Comparison of ENCODE assay signal across 12 cellular contexts in genomic region chr11:66674964-66675602, GRCh38. TPM values are rescaled to one million over a fixed set of nuclear protein-coding genes. Genes with fewer than 3 reads are reported as not detected.
DNase-seq lines count a peak whose midpoint lies in the region; ATAC-seq and TF ChIP-seq lines count a peak whose summit lies in the region.
"Had no signal": no experiment of that assay in that cellular context is flagged by ENCODE, and none has a peak within 500 bp of the region (broad histone marks: within the 10 kb centered on the region; RNA-seq: fewer than 3 reads in every experiment).

No MANE protein-coding gene starts in this region.

- H3K4me3 ChIP-seq in ACC112 (ENCODE audit: low read depth, low read length) (peak overlapping the region; percentile 96), PC-9 (no peak overlapping the region), liver (ENCODE audit: low read depth in 1 of 3, low read length in 3 of 3) (no peak overlapping the region), esophagus squamous epithelium (no peak overlapping the region)
- H3K4me3 ChIP-seq: upper lobe of left lung had no signal

- H3F3A ChIP-seq in PC-9 (ENCODE audit: insufficient read depth, low read depth): peaks cover 32% of the 10 kb centered on the region

- H3K9me3 ChIP-seq in PC-9 (ENCODE audit: insufficient read depth, low read depth): no peaks in the 10 kb centered on the region
- no peaks in the 10 kb centered on the region for H3K9me3 ChIP-seq in liver (ENCODE audit: control insufficient read depth in 4 of 4, low read length in 3 of 4)
- no peaks in the 10 kb centered on the region for H3K9me3 ChIP-seq in esophagus squamous epithelium
- H3K9me3 ChIP-seq: upper lobe of left lung had no signal

- H3K9ac ChIP-seq in liver (ENCODE audit: low read depth in 1 of 2, low read length in 2 of 2): no peak overlapping the region

- intact Hi-C loops in PC-9 (cut with micrococcal nuclease; ENCODE audit: unreplicated experiment) (no loop called here), esophagus squamous epithelium (cut with DNase I) (loop anchor here (5.0 kb wide), 2 partner anchors 58 to 93 kb away; partner anchors contain the start of gene RBM14)

- H3K4me2 ChIP-seq in PC-9: peak overlapping the region; percentile 99

- DNase-seq in DMS79 treated with DMSO at 0.1 percent for 48 hours (lab: John Stamatoyannopoulos, UW) (peak; percentile 69), PC-9 (no peak), SW 1271 (lab: John Stamatoyannopoulos, UW) (no peak), NCI-H1048 (lab: John Stamatoyannopoulos, UW) (no peak), esophagus squamous epithelium (lab: John Stamatoyannopoulos, UW) (no peak)
- DNase-seq: cerebellar nuclear complex, foreskin keratinocyte, left colon, upper lobe of left lung had no signal

- H3K27me3 ChIP-seq in ACC112 (ENCODE audit: insufficient read depth, low read length) (no peaks in the 10 kb centered on the region), PC-9 (ENCODE audit: insufficient read depth, low read depth) (no peaks in the 10 kb centered on the region), liver (ENCODE audit: control insufficient read depth in 4 of 4, insufficient read depth in 4 of 4, low read length in 3 of 4) (no peaks in the 10 kb centered on the region), esophagus squamous epithelium (no peaks in the 10 kb centered on the region)
- H3K27me3 ChIP-seq: foreskin keratinocyte, upper lobe of left lung had no signal

- TF ChIP-seq CTCF in PC-9 (conservative IDR thresholded peaks at IDR 0.05) (no peak), liver (IDR thresholded peaks at IDR 0.05; ENCODE audit: low read depth, low read length, missing input control) (no peak), esophagus squamous epithelium (IDR thresholded peaks at IDR 0.05) (no peak)

- H4K20me1 ChIP-seq in PC-9 (ENCODE audit: insufficient read depth): peaks cover 10% of the 10 kb centered on the region; the same call in 1 of the 2 replicates

- no peak for TF ChIP-seq RAD21 in liver (IDR thresholded peaks at IDR 0.05)

- POLR2A ChIA-PET in PC-9 (lab: Charles Lee; ENCODE audit: unreplicated experiment): no interaction called here

- no peak overlapping the region for H2AFZ ChIP-seq in ACC112 (ENCODE audit: low read length, unreplicated experiment)
- H2AFZ ChIP-seq in PC-9: no peak overlapping the region

- no TSS peak for BruUV-seq in PC-9 (replicated peaks; lab: Mats Ljungman, UMichigan)

- H3K9me2 ChIP-seq in PC-9 (ENCODE audit: insufficient read depth): no peaks in the 10 kb centered on the region

- WGBS in liver: 91% methylated on average over 2 of the region's 2 CpGs
- 80 to 87% methylated on average over 2 of the region's 2 CpGs for WGBS in esophagus squamous epithelium, 2 donors

- no peak for ATAC-seq in HG03108 (IDR thresholded peaks at IDR 0.05; ENCODE audit: unreplicated experiment)
- ATAC-seq: foreskin keratinocyte, left colon had no signal

- H3K27ac ChIP-seq in ACC112 (ENCODE audit: low read depth, low read length) (no peak overlapping the region), PC-9 (no peak overlapping the region), liver (ENCODE audit: low read depth in 1 of 2, low read length in 2 of 2) (no peak overlapping the region), esophagus squamous epithelium (no peak overlapping the region)
- H3K27ac ChIP-seq: foreskin keratinocyte, upper lobe of left lung had no signal

- H3K79me2 ChIP-seq in ACC112 (ENCODE audit: control insufficient read depth, insufficient read depth, low read length, unreplicated experiment): peaks cover 26% of the 10 kb centered on the region
- peaks cover 51% of the 10 kb centered on the region for H3K79me2 ChIP-seq in PC-9 (ENCODE audit: low read depth)

- peaks cover 22% of the 10 kb centered on the region for H3K36me3 ChIP-seq in ACC112 (ENCODE audit: insufficient read depth, low read length)
- H3K36me3 ChIP-seq in PC-9 (ENCODE audit: low read depth): peaks cover 15% of the 10 kb centered on the region; the same call in 1 of the 2 replicates
- H3K36me3 ChIP-seq in liver (ENCODE audit: control insufficient read depth in 4 of 4, insufficient read depth in 3 of 4, low read depth in 1 of 4, low read length in 3 of 4): peaks cover 0 to 6% (median 1%) of the 10 kb centered on the region in 4 donors
- peaks cover 0 to 11% (median 0%) of the 10 kb centered on the region in 3 donors for H3K36me3 ChIP-seq in esophagus squamous epithelium

- peaks cover 18% of the 10 kb centered on the region for H3K4me1 ChIP-seq in ACC112 (ENCODE audit: control insufficient read depth, insufficient read depth, low read length, unreplicated experiment)
- H3K4me1 ChIP-seq in PC-9 (replicated peaks; ENCODE audit: insufficient read depth): peaks cover 23% of the 10 kb centered on the region
- H3K4me1 ChIP-seq in liver (ENCODE audit: control insufficient read depth in 4 of 4, insufficient read depth in 4 of 4, low read length in 3 of 4): peaks cover 2 to 33% (median 28%) of the 10 kb centered on the region in 4 donors
- peaks cover 5 to 80% (median 35%) of the 10 kb centered on the region in 3 donors for H3K4me1 ChIP-seq in esophagus squamous epithelium

- CTCF ChIA-PET in PC-9 (lab: Charles Lee): no interaction called here

- TF ChIP-seq POLR2A in esophagus squamous epithelium (IDR thresholded peaks at IDR 0.05): no peak

TF ChIP-seq in liver, 16 proteins besides CTCF, POLR2A, EP300 and RAD21:
- TF ChIP-seq REST (IDR thresholded peaks at IDR 0.05): no peak
- TF ChIP-seq HNF4A (conservative IDR thresholded peaks at IDR 0.05): peak; percentile 57 to 73
- peak; percentile 18 for TF ChIP-seq HNF4G (IDR thresholded peaks at IDR 0.05)

RNA-seq across cellular contexts. Expression of gene RBM4B, which starts 2.6 kb away (rescaled TPM):
- total RNA-seq in PC-9 (2021): 17.8 and 24.8 TPM in 2 replicates
- 10 to 100 TPM; 12.3 to 13.8 TPM for total RNA-seq in liver
- polyA plus RNA-seq in liver: 1 to 10 TPM; 7.1 to 8.8 TPM
- 10 to 100 TPM in 2 of 4 donors, 1 to 10 TPM in 2; 8.4 to 16.4 (median 9.2) TPM for total RNA-seq in esophagus squamous epithelium

RNA-seq across cellular contexts. Expression of gene RBM4, which starts 36.6 kb away (rescaled TPM):
- total RNA-seq in PC-9 (2021): 131 and 140 TPM in 2 replicates
- total RNA-seq in liver: 10 to 100 TPM; 43.3 to 59.2 TPM
- polyA plus RNA-seq in liver: 10 to 100 TPM; 36.9 to 49.4 TPM
- total RNA-seq in esophagus squamous epithelium: 10 to 100 TPM; 68.6 to 89.6 (median 80.3) TPM

RNA-seq across cellular contexts. Expression of gene SPTBN2, which starts 53.9 kb away (rescaled TPM):
- 51.0 and 66.8 TPM in 2 replicates for total RNA-seq in PC-9 (2021)
- total RNA-seq in liver: 100 to 1,000 TPM in 1 of 2 donors, 1 to 10 TPM in 1; 9.6 to 103 TPM
- 10 to 100 TPM; 12.2 to 33.1 TPM for polyA plus RNA-seq in liver
- 100 to 1,000 TPM; 101 to 368 (median 128) TPM for total RNA-seq in esophagus squamous epithelium

RNA-seq across cellular contexts. Expression of gene RBM14, which starts 58.7 kb away (rescaled TPM):
- total RNA-seq in PC-9 (2021) (108 and 112 TPM in 2 replicates), liver (10 to 100 TPM; 27.1 to 53.5 TPM), esophagus squamous epithelium (10 to 100 TPM; 37.0 to 61.5 (median 38.0) TPM)
- 10 to 100 TPM in 1 of 2 donors, 1 to 10 TPM in 1; 7.0 to 16.7 TPM for polyA plus RNA-seq in liver
